Comparison of ENCODE assay signal across 2 cellular contexts in the genomic region with DNA sequence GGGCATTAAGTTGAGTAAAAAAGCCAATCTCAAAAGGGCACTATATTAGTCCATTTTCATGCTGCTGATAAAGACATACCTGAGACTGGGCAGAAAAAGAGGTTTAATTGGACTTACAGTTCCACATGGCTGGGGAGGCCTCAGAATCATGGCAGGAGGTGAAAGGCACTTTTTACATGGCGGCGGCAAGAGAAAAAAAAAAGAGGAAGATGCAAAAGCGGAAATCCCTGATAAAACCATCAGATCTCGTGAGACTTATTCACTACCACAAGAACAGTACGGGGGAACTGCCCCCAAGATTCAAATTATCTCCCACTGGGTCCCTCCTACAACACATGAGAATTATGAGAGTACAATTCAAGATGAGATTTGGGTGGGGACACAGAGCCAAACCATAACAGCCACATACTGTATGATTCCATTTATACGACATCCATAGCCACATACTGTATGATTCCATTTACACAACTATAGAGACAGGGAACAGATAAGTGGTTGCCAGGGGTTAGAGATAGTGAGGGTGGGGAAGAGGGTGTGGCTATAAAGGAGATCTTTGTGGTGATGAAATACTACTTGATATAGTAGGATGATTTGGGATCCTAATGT.
TF ChIP-seq lines count a peak whose summit lies in the region.

No MANE protein-coding gene starts in this region.

TF ChIP-seq in HEK293, 187 proteins besides CTCF, POLR2A, EP300 and RAD21:
- TF ChIP-seq TRIM28 (IDR thresholded peaks at IDR 0.05; ENCODE audit: borderline replicate concordance, low read length), result peak; percentile 90; the same call in 1 of the 2 replicates
- TF ChIP-seq SETDB1 (IDR thresholded peaks at IDR 0.05; ENCODE audit: insufficient read length, low read length), result peak; percentile 87

TF ChIP-seq in GM12878, 131 proteins besides CTCF, POLR2A, EP300 and RAD21:
- peak; percentile 42 for TF ChIP-seq KLF5 (IDR thresholded peaks at IDR 0.05; ENCODE audit: partially characterized antibody)
- TF ChIP-seq ZBTB33 (IDR thresholded peaks at IDR 0.05), result peak; percentile 92
